Comparison of ENCODE assay signal across 9 cellular contexts in genomic region chr1:173866462-173866861, GRCh38. TPM values are rescaled to one million over a fixed set of nuclear protein-coding genes. Genes with fewer than 3 reads are reported as not detected.
DNase-seq lines count a peak whose midpoint lies in the region; ATAC-seq and TF ChIP-seq lines count a peak whose summit lies in the region.
"Had no signal": no experiment of that assay in that cellular context is flagged by ENCODE, and none has a peak within 500 bp of the region (broad histone marks: within the 10 kb centered on the region; RNA-seq: fewer than 3 reads in every experiment).

No MANE protein-coding gene starts in this region.

- no peaks in the 10 kb centered on the region for H3K27me3 Mint-ChIP-seq in T-helper 17 cell

- peaks cover 10% of the 10 kb centered on the region for H3K36me3 Mint-ChIP-seq in T-helper 17 cell (ENCODE audit: low read depth)

- peak overlapping the region; percentile 85 for H3K4me2 ChIP-seq in skeletal muscle satellite cell (ENCODE audit: low read length)

- H3K27me3 ChIP-seq in skeletal muscle satellite cell (ENCODE audit: control insufficient read depth, insufficient read depth, low read length) = no peaks in the 10 kb centered on the region

- H3K4me3 Mint-ChIP-seq in T-helper 17 cell = peak overlapping the region; percentile 91

- peak overlapping the region; percentile 92 for H3K27ac Mint-ChIP-seq in T-helper 17 cell

- peaks cover 54% of the 10 kb centered on the region for H3K4me1 Mint-ChIP-seq in T-helper 17 cell

- H3K36me3 ChIP-seq in skeletal muscle satellite cell (ENCODE audit: insufficient read depth, low read length) = peaks cover 62% of the 10 kb centered on the region

- peak overlapping the region; percentile 87 for H3K9ac ChIP-seq in skeletal muscle satellite cell (ENCODE audit: low read depth, low read length)

- no peaks in the 10 kb centered on the region for H3K9me3 ChIP-seq in T-helper 17 cell (ENCODE audit: control insufficient read depth, low read length, poor library complexity, severe bottlenecking)
- no peaks in the 10 kb centered on the region for H3K9me3 ChIP-seq in skeletal muscle satellite cell (replicated peaks; ENCODE audit: low read length)

- peaks cover 28% of the 10 kb centered on the region for H3K4me1 ChIP-seq in skeletal muscle satellite cell (ENCODE audit: control insufficient read depth, insufficient read depth, low read length)

- DNase-seq in DMS 273 (lab: John Stamatoyannopoulos, UW; ENCODE audit: unreplicated experiment) = peak; percentile 33
- DNase-seq in DMS 273 treated with DMSO at 0.1 percent for 48 hours (lab: John Stamatoyannopoulos, UW) = no peak
- DNase-seq in T-helper 17 cell = no peak
- no peak for DNase-seq in fibroblast of the aortic adventitia (ENCODE audit: low read depth)
- DNase-seq in activated gamma-delta T cell (lab: John Stamatoyannopoulos, UW) = no peak
- DNase-seq in NCI-H1092 treated with DMSO at 0.1 percent for 48 hours (lab: John Stamatoyannopoulos, UW) = no peak

- no peak for TF ChIP-seq CTCF in fibroblast of the aortic adventitia (IDR thresholded peaks at IDR 0.05; ENCODE audit: insufficient read depth, low read length)

- H3K4me3 ChIP-seq in fibroblast of the aortic adventitia (ENCODE audit: low read depth, low read length) = peak overlapping the region; percentile 97
- peak overlapping the region; percentile 85 for H3K4me3 ChIP-seq in skeletal muscle satellite cell (ENCODE audit: low read length)

- ATAC-seq in T-helper 17 cell (no peak), HG02870 (IDR thresholded peaks at IDR 0.05; ENCODE audit: unreplicated experiment) (no peak)

RNA-seq across cellular contexts. Expression of gene GAS5, which starts 1.3 kb away (rescaled TPM):
- total RNA-seq in T-helper 17 cell (100 to 1,000 TPM; 604 to 736 TPM), fibroblast of the aortic adventitia (ENCODE audit: low replicate concordance) (453 and 516 TPM in 2 replicates)
- 382 and 484 TPM in 2 replicates for total RNA-seq in skeletal muscle satellite cell (2012; rRNA removed)

RNA-seq across cellular contexts. Expression of gene ZBTB37, which starts 1.7 kb away (rescaled TPM):
- total RNA-seq in T-helper 17 cell (10 to 100 TPM; 14.7 to 15.4 TPM), fibroblast of the aortic adventitia (ENCODE audit: low replicate concordance) (6.5 and 11.3 TPM in 2 replicates)
- 4.8 and 5.0 TPM in 2 replicates for total RNA-seq in skeletal muscle satellite cell (2012; rRNA removed)

RNA-seq across cellular contexts. Expression of gene CENPL, which starts 41.8 kb away (rescaled TPM):
- total RNA-seq in T-helper 17 cell (1 to 10 TPM; 4.7 to 7.1 TPM), fibroblast of the aortic adventitia (ENCODE audit: low replicate concordance) (6.5 and 27.5 TPM in 2 replicates)
- 16.5 and 17.9 TPM in 2 replicates for total RNA-seq in skeletal muscle satellite cell (2012; rRNA removed)

RNA-seq across cellular contexts. Expression of gene DARS2, which starts 42.0 kb away (rescaled TPM):
- total RNA-seq in T-helper 17 cell (1 to 10 TPM; 4.0 to 5.3 TPM), fibroblast of the aortic adventitia (ENCODE audit: low replicate concordance) (15.9 and 18.3 TPM in 2 replicates)
- total RNA-seq in skeletal muscle satellite cell (2012; rRNA removed) = 21.5 and 24.9 TPM in 2 replicates

RNA-seq across cellular contexts. Expression of gene SERPINC1, which starts 50.7 kb away (rescaled TPM):
- total RNA-seq in T-helper 17 cell (not detected), fibroblast of the aortic adventitia (ENCODE audit: low replicate concordance) (not detected in 2 replicates)
- total RNA-seq in skeletal muscle satellite cell (2012; rRNA removed) = 0.22 TPM in 1 of 2 replicates, not detected in the other
- total RNA-seq: A172 had no signal
